In genomic region chr7:151783958-151784575, GRCh38 we compare ENCODE assay signal across 16 cellular contexts.
DNase-seq lines count a peak whose midpoint lies in the region; ATAC-seq, FAIRE-seq and TF ChIP-seq lines count a peak whose summit lies in the region.
"Had no signal": no experiment of that assay in that cellular context is flagged by ENCODE, and none has a peak within 500 bp of the region (broad histone marks: within the 10 kb centered on the region; RNA-seq: fewer than 3 reads in every experiment).

No MANE protein-coding gene starts in this region.

- no peak overlapping the region for H2BK5ac ChIP-seq in IMR-90 (ENCODE audit: low read depth, low read length, poor library complexity, severe bottlenecking)

- H3K18ac ChIP-seq in IMR-90 (ENCODE audit: low read depth, low read length), result no peak overlapping the region

- H2AFZ ChIP-seq in IMR-90 (replicated peaks; ENCODE audit: low read length, poor library complexity), result no peak overlapping the region

- no peak overlapping the region for H3K4me3 Mint-ChIP-seq in CD14-positive monocyte
- no peak overlapping the region for H3K4me3 Mint-ChIP-seq in activated naive CD4-positive, alpha-beta T cell treated with anti-CD3 and anti-CD28 coated beads, Interleukin-2, amount 10 ng/mL, durations not matched to agents 7 days and 5 days

- in situ Hi-C loops in IMR-90 (cut with MboI; ENCODE audit: low sequenced_read_pairs), result no loop called here

- H3K23ac ChIP-seq in IMR-90 (ENCODE audit: low read depth, low read length), result no peak overlapping the region

- WGBS in IMR-90 (ENCODE audit: extremely low coverage in 2 of 2, insufficient read length in 1 of 2), 2 experiments, result 84% methylated on average over 13 of the region's 18 CpGs; no CpG with 5 or more reads in 1 of the 2 experiments

- no peaks in the 10 kb centered on the region for H3K79me1 ChIP-seq in IMR-90 (ENCODE audit: low read depth in 1 of 2, low read length in 2 of 2)

- POLR2A ChIA-PET in IMR-90 (lab: Charles Lee; ENCODE audit: unreplicated experiment), result no interaction called here

- no peak overlapping the region for H3K4ac ChIP-seq in IMR-90 (ENCODE audit: low read depth, low read length)

- ATAC-seq in IMR-90 (ENCODE audit: low read depth), result no peak
- ATAC-seq: HCT116 had no signal

- no peak overlapping the region for H2BK20ac ChIP-seq in IMR-90 (ENCODE audit: low read depth, low read length)

- no peak overlapping the region for H3K14ac ChIP-seq in IMR-90 (replicated peaks; ENCODE audit: low read depth, low read length)

- no peak overlapping the region for H3K4me2 ChIP-seq in IMR-90 (ENCODE audit: low read depth, low read length)

- H3K27me3 ChIP-seq in IMR-90 (ENCODE audit: control insufficient read depth, insufficient read depth, low read length), result peaks cover 35% of the 10 kb centered on the region

- TF ChIP-seq CTCF in CD14-positive monocyte (IDR thresholded peaks at IDR 0.05), result no peak
- TF ChIP-seq CTCF in IMR-90 (conservative IDR thresholded peaks at IDR 0.05; ENCODE audit: low read depth, low read length), result no peak
- TF ChIP-seq CTCF in kidney (IDR thresholded peaks at IDR 0.05; ENCODE audit: borderline replicate concordance, extremely low read depth, insufficient read depth), result no peak

- 0 out of 2 replicates have a peak, but pooled peaks cover 3% of the 10 kb centered on the region for H3K9me1 ChIP-seq in IMR-90 (ENCODE audit: insufficient read depth, low read length)

- H3K36me3 Mint-ChIP-seq in CD14-positive monocyte, result peaks cover 49 to 56% of the 10 kb centered on the region in 2 donors
- peaks cover 2% of the 10 kb centered on the region for H3K36me3 Mint-ChIP-seq in activated naive CD4-positive, alpha-beta T cell treated with anti-CD3 and anti-CD28 coated beads, Interleukin-2, amount 10 ng/mL, durations not matched to agents 7 days and 5 days

- dilution Hi-C loops in IMR-90 (cut with HindIII; ENCODE audit: low sequenced_read_pairs, unreplicated experiment), result no loop called here

- H3K4me3 ChIP-seq in IMR-90 (ENCODE audit: insufficient read depth, low read depth, low read length) (no peak overlapping the region), kidney (ENCODE audit: low read length in 2 of 2) (no peak overlapping the region)

- TF ChIP-seq POLR2A in IMR-90 (IDR thresholded peaks at IDR 0.05; ENCODE audit: low read depth, low read length), result no peak

- DNase-seq in CD14-positive monocyte (ENCODE audit: low spot score) (no peak), IMR-90 (no peak), kidney (peak; percentile 65), posterior vena cava (ENCODE audit: low spot score) (peak; percentile 70), NCI-H2171 treated with DMSO at 0.1 percent for 48 hours (lab: John Stamatoyannopoulos, UW) (no peak)
- no peak for DNase-seq in activated effector memory CD4-positive, alpha-beta T cell treated with anti-CD3 and anti-CD28 coated beads, Interleukin-2, amount 50 U/mL, for 16 hours
- no peak for DNase-seq in activated naive CD4-positive, alpha-beta T cell treated with anti-CD3 and anti-CD28 coated beads, Interleukin-2, amount 10 ng/mL, durations not matched to agents 7 days and 5 days
- DNase-seq: Caco-2, DND-41, GDM1 had no signal

- H2AK5ac ChIP-seq in IMR-90 (ENCODE audit: low read depth, low read length), result no peak overlapping the region

- peaks cover 0 to 2% (median 0%) of the 10 kb centered on the region in 7 donors for H3K9me3 Mint-ChIP-seq in CD14-positive monocyte
- no peaks in the 10 kb centered on the region for H3K9me3 Mint-ChIP-seq in activated naive CD4-positive, alpha-beta T cell treated with anti-CD3 and anti-CD28 coated beads, Interleukin-2, amount 10 ng/mL, durations not matched to agents 7 days and 5 days
- H3K9me3 Mint-ChIP-seq: CD8-positive, alpha-beta memory T cell; IgD-negative memory B cell had no signal

- TF ChIP-seq RAD21 in IMR-90 (IDR thresholded peaks at IDR 0.05; ENCODE audit: low read length), result no peak

- no peaks in the 10 kb centered on the region for H3K36me3 ChIP-seq in IMR-90 (ENCODE audit: control insufficient read depth, insufficient read depth, low read length)
- H3K36me3 ChIP-seq in kidney (ENCODE audit: control insufficient read depth in 1 of 2, insufficient read depth in 2 of 2, low read length in 2 of 2), result peaks cover 0 to 5% of the 10 kb centered on the region in 2 donors

- no peak overlapping the region for H4K91ac ChIP-seq in IMR-90 (ENCODE audit: insufficient read depth, low read depth, low read length)

- H4K5ac ChIP-seq in IMR-90 (ENCODE audit: low read depth, low read length), result no peak overlapping the region

- H3K27ac Mint-ChIP-seq in CD14-positive monocyte, result peak overlapping the region in 4 of 7 donors; percentile 21 to 65 (median 32)
- H3K27ac Mint-ChIP-seq in activated naive CD4-positive, alpha-beta T cell treated with anti-CD3 and anti-CD28 coated beads, Interleukin-2, amount 10 ng/mL, durations not matched to agents 7 days and 5 days, result no peak overlapping the region

- H3K4me1 ChIP-seq in IMR-90 (ENCODE audit: control insufficient read depth, insufficient read depth, low read length) (no peaks in the 10 kb centered on the region), kidney (ENCODE audit: control insufficient read depth in 1 of 2, insufficient read depth in 1 of 2, low read depth in 1 of 2, low read length in 2 of 2) (peaks cover 0 to 6% of the 10 kb centered on the region in 2 donors)

- H3K4me1 Mint-ChIP-seq in CD14-positive monocyte, result peaks cover 19% of the 10 kb centered on the region
- peaks cover 23% of the 10 kb centered on the region for H3K4me1 Mint-ChIP-seq in activated naive CD4-positive, alpha-beta T cell treated with anti-CD3 and anti-CD28 coated beads, Interleukin-2, amount 10 ng/mL, durations not matched to agents 7 days and 5 days

- H2BK120ac ChIP-seq in IMR-90 (ENCODE audit: low read depth, low read length), result no peak overlapping the region

- H2BK15ac ChIP-seq in IMR-90 (ENCODE audit: low read depth, low read length), result no peak overlapping the region

- H3K27ac ChIP-seq in IMR-90 (ENCODE audit: insufficient read depth, low read length) (no peak overlapping the region), kidney (ENCODE audit: low read depth in 2 of 2, low read length in 2 of 2) (no peak overlapping the region)

- no TSS peak for BruUV-seq in IMR-90 (replicated peaks; lab: Mats Ljungman, UMichigan)

- FAIRE-seq in kidney (lab: Jason Lieb, UNC), result no peak
- FAIRE-seq: A549, GM12892, GM19239 had no signal

- CTCF ChIA-PET in IMR-90 (lab: Yijun Ruan, JAX), result interaction anchor here (0.8 to 1.1 kb wide), 3 partner anchors 9 to 218 kb away, joined by 3 read pairs; no protein-coding TSS in a partner anchor
- CTCF ChIA-PET in activated naive CD4-positive, alpha-beta T cell treated with anti-CD3 and anti-CD28 coated beads, Interleukin-2, amount 10 ng/mL, durations not matched to agents 7 days and 5 days (lab: Charles Lee), result interaction anchor here (0.6 to 5.3 kb wide), 9 partner anchors 9 to 151 kb away, joined by 3 to 82 read pairs (median 11); no protein-coding TSS in a partner anchor

- no peaks in the 10 kb centered on the region for H3K9me3 ChIP-seq in IMR-90 (ENCODE audit: control insufficient read depth, insufficient read depth, low read length)
- no peaks in the 10 kb centered on the region for H3K9me3 ChIP-seq in kidney (ENCODE audit: control insufficient read depth in 1 of 2, low read length in 2 of 2)
- H3K9me3 ChIP-seq: A549, Caco-2 had no signal

- intact Hi-C loops in CD14-positive monocyte (cut with micrococcal nuclease) (loop anchor here (5.0 to 10.0 kb wide), 2 partner anchors 93 to 211 kb away; partner anchors contain the start of gene PRKAG2 (in 1 of the 2)), IMR-90 (cut with micrococcal nuclease) (loop anchor here (1.0 kb wide), 2 partner anchors 149 to 362 kb away; no protein-coding TSS in a partner anchor), kidney (cut with DNase I) (loop anchor here (10.0 kb wide), 1 partner anchor 151 kb away; no protein-coding TSS in a partner anchor), posterior vena cava (cut with DNase I) (loop anchor here in 1 of 2 donors (5.0 to 10.0 kb wide), 2 partner anchors 91 to 148 kb away; partner anchors contain the start of gene PRKAG2)

- H2AK9ac ChIP-seq in IMR-90 (replicated peaks; ENCODE audit: low read depth, low read length, poor library complexity), result peak overlapping the region; percentile 0

- H4K20me1 ChIP-seq in IMR-90 (ENCODE audit: insufficient read depth, low read length), result no peaks in the 10 kb centered on the region

- H3K9ac ChIP-seq in IMR-90 (ENCODE audit: low read depth, low read length), result no peak overlapping the region
- H3K9ac ChIP-seq in kidney (ENCODE audit: low read length in 2 of 2), result no peak overlapping the region

- H3K27me3 Mint-ChIP-seq in CD14-positive monocyte (ENCODE audit: low read depth in 3 of 3), result peaks cover 0 to 2% (median 1%) of the 10 kb centered on the region in 3 donors
- peaks cover 7% of the 10 kb centered on the region for H3K27me3 Mint-ChIP-seq in activated naive CD4-positive, alpha-beta T cell treated with anti-CD3 and anti-CD28 coated beads, Interleukin-2, amount 10 ng/mL, durations not matched to agents 7 days and 5 days
- H3K27me3 Mint-ChIP-seq: IgD-negative memory B cell had no signal

- H4K8ac ChIP-seq in IMR-90 (ENCODE audit: low read depth in 2 of 2, low read length in 2 of 2), result no peak overlapping the region

- no peak overlapping the region for H3K56ac ChIP-seq in IMR-90 (ENCODE audit: extremely low read depth, insufficient read depth, low read length)

TF ChIP-seq in IMR-90, 13 proteins besides CTCF, POLR2A, EP300 and RAD21:
- TF ChIP-seq RFX5 (IDR thresholded peaks at IDR 0.05; ENCODE audit: low read depth, low read length), result no peak

Comparison
In these comparisons a context has a peak if more than half of its experiments do, and no peak if none do; other contexts are left out.
1. DNase-seq: peak in kidney (single experiment) and posterior vena cava (single experiment); none in CD14-positive monocyte (single experiment), IMR-90 (single experiment), activated effector memory CD4-positive, alpha-beta T cell treated with anti-CD3 and anti-CD28 coated beads, Interleukin-2, amount 50 U/mL, for 16 hours (single experiment), activated naive CD4-positive, alpha-beta T cell treated with anti-CD3 and anti-CD28 coated beads, Interleukin-2, amount 10 ng/mL, durations not matched to agents 7 days and 5 days (single experiment) and NCI-H2171 treated with DMSO at 0.1 percent for 48 hours (single experiment).